Comparison of ENCODE assay signal across 10 cellular contexts in the genomic region with DNA sequence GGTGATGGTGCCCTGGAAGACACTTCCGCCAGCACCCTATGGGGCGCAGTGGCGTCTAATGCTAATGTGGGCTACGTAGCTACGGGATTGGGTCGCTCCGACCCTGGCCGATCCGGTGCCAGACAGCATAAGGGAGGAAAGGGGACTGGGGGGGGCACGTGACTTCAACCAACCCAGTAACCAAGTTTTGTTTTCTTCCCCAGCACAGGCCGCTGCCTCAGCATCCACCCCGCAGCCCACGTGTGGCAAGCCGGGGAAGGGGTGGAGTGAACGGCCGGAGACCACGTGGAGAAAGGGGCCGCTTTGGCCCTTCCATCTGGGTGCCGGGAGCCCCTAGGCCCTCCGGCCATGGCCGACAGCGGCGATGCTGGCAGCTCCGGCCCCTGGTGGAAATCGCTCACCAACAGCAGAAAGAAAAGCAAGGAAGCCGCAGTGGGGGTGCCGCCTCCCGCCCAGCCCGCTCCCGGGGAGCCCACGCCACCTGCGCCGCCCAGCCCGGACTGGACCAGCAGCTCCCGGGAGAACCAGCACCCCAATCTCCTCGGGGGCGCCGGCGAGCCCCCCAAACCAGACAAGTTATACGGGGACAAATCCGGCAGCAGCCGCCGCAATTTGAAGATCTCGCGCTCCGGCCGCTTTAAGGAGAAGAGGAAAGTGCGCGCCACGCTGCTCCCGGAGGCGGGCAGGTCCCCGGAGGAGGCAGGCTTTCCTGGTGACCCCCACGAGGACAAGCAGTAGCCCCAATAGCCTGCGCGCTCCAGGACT. TPM values are rescaled to one million over a fixed set of nuclear protein-coding genes. Genes with fewer than 3 reads are reported as not detected.
DNase-seq lines count a peak whose midpoint lies in the region; ATAC-seq and TF ChIP-seq lines count a peak whose summit lies in the region.
"Had no signal": no experiment of that assay in that cellular context is flagged by ENCODE, and none has a peak within 500 bp of the region (broad histone marks: within the 10 kb centered on the region; RNA-seq: fewer than 3 reads in every experiment).

No MANE protein-coding gene starts in this region.

- H3K4me1 Mint-ChIP-seq in activated naive CD4-positive, alpha-beta T cell treated with anti-CD3 and anti-CD28 coated beads, Interleukin-2, amount 10 ng/mL, durations not matched to agents 7 days and 5 days, result peaks cover 26% of the 10 kb centered on the region
- H3K4me1 Mint-ChIP-seq in endothelial cell (ENCODE audit: unreplicated experiment), result peaks cover 6% of the 10 kb centered on the region

- no peak overlapping the region for H3K27ac Mint-ChIP-seq in activated naive CD4-positive, alpha-beta T cell treated with anti-CD3 and anti-CD28 coated beads, Interleukin-2, amount 10 ng/mL, durations not matched to agents 7 days and 5 days
- H3K27ac Mint-ChIP-seq in endothelial cell (ENCODE audit: unreplicated experiment), result no peak overlapping the region

- H3K9ac ChIP-seq in mucosa of stomach (ENCODE audit: low read length), result peak overlapping the region; percentile 90

- CTCF ChIA-PET in activated naive CD4-positive, alpha-beta T cell treated with anti-CD3 and anti-CD28 coated beads, Interleukin-2, amount 10 ng/mL, durations not matched to agents 7 days and 5 days (lab: Charles Lee), result no interaction called here

- H3K27me3 Mint-ChIP-seq in activated naive CD4-positive, alpha-beta T cell treated with anti-CD3 and anti-CD28 coated beads, Interleukin-2, amount 10 ng/mL, durations not matched to agents 7 days and 5 days, result peaks cover 65% of the 10 kb centered on the region
- H3K27me3 Mint-ChIP-seq in endothelial cell (ENCODE audit: unreplicated experiment), result peaks cover 2% of the 10 kb centered on the region

- H3K36me3 Mint-ChIP-seq in activated naive CD4-positive, alpha-beta T cell treated with anti-CD3 and anti-CD28 coated beads, Interleukin-2, amount 10 ng/mL, durations not matched to agents 7 days and 5 days, result peaks cover 5% of the 10 kb centered on the region
- peaks cover 6% of the 10 kb centered on the region for H3K36me3 Mint-ChIP-seq in endothelial cell (ENCODE audit: low read depth, unreplicated experiment)

- H3K4me1 ChIP-seq in mucosa of stomach (ENCODE audit: control insufficient read depth, insufficient read depth, low read length), result peaks cover 28% of the 10 kb centered on the region
- H3K4me1 ChIP-seq in upper lobe of right lung, result peaks cover 35% of the 10 kb centered on the region

- H3K4me3 Mint-ChIP-seq in activated naive CD4-positive, alpha-beta T cell treated with anti-CD3 and anti-CD28 coated beads, Interleukin-2, amount 10 ng/mL, durations not matched to agents 7 days and 5 days, result peak overlapping the region; percentile 12
- peak overlapping the region; percentile 90 for H3K4me3 Mint-ChIP-seq in endothelial cell (ENCODE audit: unreplicated experiment)

- peaks cover 12% of the 10 kb centered on the region for H3K27me3 ChIP-seq in mucosa of stomach (ENCODE audit: control insufficient read depth, insufficient read depth, low read length)
- H3K27me3 ChIP-seq in upper lobe of right lung, result peaks cover 89% of the 10 kb centered on the region

- no peak overlapping the region for H3K27ac ChIP-seq in upper lobe of right lung

- intact Hi-C loops in upper lobe of right lung (cut with DNase I), result no loop called here

- no peak for TF ChIP-seq CTCF in endothelial cell (IDR thresholded peaks at IDR 0.05; ENCODE audit: unreplicated experiment)
- TF ChIP-seq CTCF in upper lobe of right lung (IDR thresholded peaks at IDR 0.05), result no peak

- H3K9me3 ChIP-seq in mucosa of stomach (ENCODE audit: control insufficient read depth, low read length), result no peaks in the 10 kb centered on the region
- H3K9me3 ChIP-seq in upper lobe of right lung, result no peaks in the 10 kb centered on the region
- H3K9me3 ChIP-seq: adrenal gland had no signal

- no peaks in the 10 kb centered on the region for H3K36me3 ChIP-seq in mucosa of stomach (ENCODE audit: control insufficient read depth, insufficient read depth, low read length)
- H3K36me3 ChIP-seq in upper lobe of right lung, result no peaks in the 10 kb centered on the region
- H3K36me3 ChIP-seq: adrenal gland had no signal

- H3K4me3 ChIP-seq in mucosa of stomach (ENCODE audit: low read length) (peak overlapping the region; percentile 79), upper lobe of right lung (peak overlapping the region; percentile 53)

- no peak for DNase-seq in activated naive CD4-positive, alpha-beta T cell treated with anti-CD3 and anti-CD28 coated beads, Interleukin-2, amount 10 ng/mL, durations not matched to agents 7 days and 5 days
- no peak for DNase-seq in activated naive CD4-positive, alpha-beta T cell treated with Interleukin-2 at 50 U/mL for 16 hours
- peak; percentile 24 for DNase-seq in endothelial cell (ENCODE audit: low spot score)
- DNase-seq in upper lobe of right lung, result peak; percentile 75
- no peak for DNase-seq in stimulated activated CD4-positive, alpha-beta T cell treated with anti-CD3 and anti-CD28 coated beads, Interleukin-1b, Interleukin-23, amount 100 ng/mL, for 48 hours
- DNase-seq in NCI-H1930 (lab: John Stamatoyannopoulos, UW), result no peak
- DNase-seq: NCI-H526 treated with DMSO at 0.1 percent for 48 hours had no signal

- H3K9me3 Mint-ChIP-seq in activated naive CD4-positive, alpha-beta T cell treated with anti-CD3 and anti-CD28 coated beads, Interleukin-2, amount 10 ng/mL, durations not matched to agents 7 days and 5 days, result no peaks in the 10 kb centered on the region
- no peaks in the 10 kb centered on the region for H3K9me3 Mint-ChIP-seq in endothelial cell (ENCODE audit: unreplicated experiment)

- peak; percentile 54 for ATAC-seq in upper lobe of right lung
- ATAC-seq in HG03095 (IDR thresholded peaks at IDR 0.05; ENCODE audit: unreplicated experiment), result no peak

RNA-seq across cellular contexts. Expression of a gene that starts 2.5 kb away (rescaled TPM):
- total RNA-seq in endothelial cell (ENCODE audit: unreplicated experiment) (2.9 TPM), upper lobe of right lung (2.1 TPM)

Comparison
In these comparisons a context has a peak if more than half of its experiments do, and no peak if none do; other contexts are left out.
1. DNase-seq: peak in endothelial cell (single experiment) and upper lobe of right lung (single experiment); none in activated naive CD4-positive, alpha-beta T cell treated with anti-CD3 and anti-CD28 coated beads, Interleukin-2, amount 10 ng/mL, durations not matched to agents 7 days and 5 days (single experiment), activated naive CD4-positive, alpha-beta T cell treated with Interleukin-2 at 50 U/mL for 16 hours (single experiment), stimulated activated CD4-positive, alpha-beta T cell treated with anti-CD3 and anti-CD28 coated beads, Interleukin-1b, Interleukin-23, amount 100 ng/mL, for 48 hours (single experiment) and NCI-H1930 (0 of 2).